ENCODE assay signal across 8 cellular contexts in genomic region chr10:80078448-80079311, GRCh38. TPM values are rescaled to one million over a fixed set of nuclear protein-coding genes. Genes with fewer than 3 reads are reported as not detected.
DNase-seq lines count a peak whose midpoint lies in the region; ATAC-seq and TF ChIP-seq lines count a peak whose summit lies in the region.

Gene TMEM254, plus strand, starts transcription at chr10:80078665. Its CDS starts 35 bp downstream, at chr10:80078700.

- no peak for TF ChIP-seq CTCF in activated CD8-positive, alpha-beta T cell treated with anti-CD3 and anti-CD28 coated beads for 36 hours (IDR thresholded peaks at IDR 0.05)
- no peak for TF ChIP-seq CTCF in lower lobe of right lung (IDR thresholded peaks at IDR 0.05)

- no peaks in the 10 kb centered on the region for H3K9me3 ChIP-seq in lower lobe of right lung

- peaks cover 27% of the 10 kb centered on the region for H3K4me1 Mint-ChIP-seq in activated CD8-positive, alpha-beta T cell treated with anti-CD3 and anti-CD28 coated beads for 36 hours (ENCODE audit: low read depth)

- no peaks in the 10 kb centered on the region for H3K9me3 Mint-ChIP-seq in activated CD8-positive, alpha-beta T cell treated with anti-CD3 and anti-CD28 coated beads for 36 hours

- peaks cover 7% of the 10 kb centered on the region for H3K36me3 ChIP-seq in lower lobe of right lung

- H3K27ac ChIP-seq in lower lobe of right lung = peak within 1 kb of the TSS; percentile 99

- H3K27ac Mint-ChIP-seq in activated CD8-positive, alpha-beta T cell treated with anti-CD3 and anti-CD28 coated beads for 36 hours = peak within 1 kb of the TSS; percentile 94

- intact Hi-C loops in activated CD8-positive, alpha-beta T cell treated with anti-CD3 and anti-CD28 coated beads for 36 hours (cut with micrococcal nuclease) = no loop called here
- intact Hi-C loops in lower lobe of right lung (cut with DNase I) = no loop called here

- no peaks in the 10 kb centered on the region for H3K27me3 ChIP-seq in lower lobe of right lung (ENCODE audit: low read depth)

- POLR2A ChIA-PET in activated CD8-positive, alpha-beta T cell treated with anti-CD3 and anti-CD28 coated beads for 36 hours (lab: Charles Lee) = interaction anchor here (0.6 to 1.0 kb wide), 2 partner anchors 11 kb away, joined by 3 read pairs; no protein-coding TSS in a partner anchor

- peak; percentile 89 for ATAC-seq in GM19395 (IDR thresholded peaks at IDR 0.05; ENCODE audit: unreplicated experiment)
- ATAC-seq in HG03558 (IDR thresholded peaks at IDR 0.05; ENCODE audit: extremely low read depth, unreplicated experiment) = peak; percentile 72
- peak; percentile 81 for ATAC-seq in activated CD8-positive, alpha-beta T cell treated with anti-CD3 and anti-CD28 coated beads for 36 hours
- ATAC-seq in lower lobe of right lung = peak; percentile 97 to 98

- peak within 1 kb of the TSS; percentile 94 for H3K4me3 ChIP-seq in lower lobe of right lung

- peaks cover 6% of the 10 kb centered on the region for H3K36me3 Mint-ChIP-seq in activated CD8-positive, alpha-beta T cell treated with anti-CD3 and anti-CD28 coated beads for 36 hours (ENCODE audit: low read depth)

- peak within 1 kb of the TSS; percentile 98 for H3K4me3 Mint-ChIP-seq in activated CD8-positive, alpha-beta T cell treated with anti-CD3 and anti-CD28 coated beads for 36 hours

- DNase-seq in CD1c-positive myeloid dendritic cell (ENCODE audit: extremely low spot score) = peak; percentile 95
- peak; percentile 73 for DNase-seq in NCI-H82 treated with DMSO at 0.1 percent for 48 hours (lab: John Stamatoyannopoulos, UW; ENCODE audit: unreplicated experiment)
- DNase-seq in activated CD8-positive, alpha-beta T cell treated with anti-CD3 and anti-CD28 coated beads for 36 hours = peak; percentile 96
- DNase-seq in ecto neural progenitor cell (ENCODE audit: low spot score) = peak; percentile 92
- peak; percentile 97 for DNase-seq in lower lobe of right lung
- peak; percentile 73 to 82 (median 73) for DNase-seq in stimulated activated CD4-positive, alpha-beta T cell treated with anti-CD3 and anti-CD28 coated beads, TNF-alpha, amount 100 ng/mL, for 1 hour (ENCODE audit: low read depth in 3 of 3, low spot score in 1 of 3)

- CTCF ChIA-PET in activated CD8-positive, alpha-beta T cell treated with anti-CD3 and anti-CD28 coated beads for 36 hours (lab: Charles Lee) = interaction anchor here (0.7 to 1.7 kb wide), 4 partner anchors 19 to 427 kb away, joined by 3 to 4 read pairs (median 3); no protein-coding TSS in a partner anchor

- H3K27me3 Mint-ChIP-seq in activated CD8-positive, alpha-beta T cell treated with anti-CD3 and anti-CD28 coated beads for 36 hours = no peaks in the 10 kb centered on the region

- peaks cover 20% of the 10 kb centered on the region for H3K4me1 ChIP-seq in lower lobe of right lung

RNA-seq across cellular contexts. Expression of gene TMEM254, which starts in this region (rescaled TPM):
- total RNA-seq in activated CD8-positive, alpha-beta T cell treated with anti-CD3 and anti-CD28 coated beads for 36 hours = 10 to 100 TPM; 11.7 to 12.3 TPM
- 18.6 TPM for total RNA-seq in lower lobe of right lung

Comparison
In these comparisons a context has a peak if more than half of its experiments do, and no peak if none do; other contexts are left out.
1. Peak in every context shown above with its lines: DNase-seq, ATAC-seq, H3K4me3 ChIP-seq and H3K27ac ChIP-seq.